32 cellular contexts compared by ENCODE assay signal in genomic region chr3:55592572-55592971, GRCh38.
A peak's percentile ranks its signal among the peaks of the same experiment; 100 is the strongest.
DNase-seq lines count a peak whose midpoint lies in the region; ATAC-seq, FAIRE-seq and TF ChIP-seq lines count a peak whose summit lies in the region.
"Had no signal": no experiment of that assay in that cellular context is flagged by ENCODE, and none has a peak within 500 bp of the region (broad histone marks: within the 10 kb centered on the region; RNA-seq: fewer than 3 reads in every experiment).

No MANE protein-coding gene starts in this region.

- H4K20me1 ChIP-seq in GM23338 (replicated peaks; ENCODE audit: insufficient read depth) (no peaks in the 10 kb centered on the region), H1 (replicated peaks in 1 of 2; ENCODE audit: control insufficient read depth in 1 of 2, insufficient read depth in 2 of 2, low read length in 2 of 2) (no peaks in the 10 kb centered on the region)
- H4K20me1 ChIP-seq: BLaER1 treated with 17β-estradiol and CSF1 and Interleukin-3, amounts not matched to agents 10 nM and 100 nM had no signal

- 28% methylated on average over 5 of the region's 5 CpGs; no CpG with 5 or more reads in 1 of the 2 experiments for WGBS in H1 (ENCODE audit: extremely low coverage in 1 of 2, insufficient coverage in 1 of 2, insufficient read length in 1 of 2, insufficient replicate concordance in 2 of 2, low coverage in 1 of 2, low lambda C conversion rate in 2 of 2, missing lambda C conversion rate in 1 of 2), 2 experiments

- peak overlapping the region; percentile 62; the same call in 1 of the 2 replicates for H2BK20ac ChIP-seq in H1 (ENCODE audit: low read length)

- no peak overlapping the region; the same call in 1 of the 2 replicates for H2AK5ac ChIP-seq in H1 (ENCODE audit: low read depth, low read length)

- H3K9me2 ChIP-seq in GM23338 (ENCODE audit: insufficient read depth), result peaks cover 12% of the 10 kb centered on the region

- ATAC-seq in GM23338, result peak; percentile 49
- ATAC-seq: mucosa of descending colon, Right ventricle myocardium inferior had no signal

- H3K4me3 Mint-ChIP-seq in GM23338, result no peak overlapping the region
- no peak overlapping the region for H3K4me3 Mint-ChIP-seq in mesothelial cell of epicardium
- H3K4me3 Mint-ChIP-seq: activated CD4-positive, alpha-beta memory T cell treated with anti-CD3 and anti-CD28 coated beads for 36 hours; activated naive CD8-positive, alpha-beta T cell had no signal

- H3K36me3 ChIP-seq in GM23338 (ENCODE audit: insufficient read depth) (no peaks in the 10 kb centered on the region), H1 (ENCODE audit: control insufficient read depth in 2 of 4, insufficient read depth in 4 of 4, low read length in 3 of 4) (no peaks in the 10 kb centered on the region)
- H3K36me3 ChIP-seq: ascending aorta; BLaER1 treated with 17β-estradiol and CSF1 and Interleukin-3, amounts not matched to agents 10 nM and 100 nM; pancreas; right atrium auricular region had no signal

- no peak overlapping the region for H3K4ac ChIP-seq in H1 (replicated peaks; ENCODE audit: insufficient read length, low read depth, low read length)

- POLR2A ChIA-PET in H1 (lab: Charles Lee; ENCODE audit: partially characterized antibody), result interaction anchor here (1.0 to 2.0 kb wide), 3 partner anchors 16 to 21 kb away, joined by 3 to 5 read pairs (median 4); no protein-coding TSS in a partner anchor

- H3F3A ChIP-seq in GM23338 (replicated peaks; ENCODE audit: low read depth), result no peaks in the 10 kb centered on the region; the same call in 1 of the 2 replicates

- H2BK12ac ChIP-seq in H1 (ENCODE audit: low read depth, low read length), result 0 out of 2 replicates have a peak overlapping the region, but pooled peaks have one; percentile 62

- H2BK120ac ChIP-seq in H1 (replicated peaks; ENCODE audit: low read depth, low read length), result no peak overlapping the region

- H3K9ac ChIP-seq in H1 (replicated peaks in 1 of 4; ENCODE audit: extremely low read depth in 1 of 4, low read depth in 3 of 4, low read length in 3 of 4), result no peak overlapping the region
- H3K9ac ChIP-seq: BLaER1 treated with 17β-estradiol and CSF1 and Interleukin-3, amounts not matched to agents 10 nM and 100 nM had no signal

- H2AFZ ChIP-seq in GM23338 (no peak overlapping the region), H1 (ENCODE audit: low read length) (no peak overlapping the region)

- H3K4me2 ChIP-seq in GM23338 (peak overlapping the region; percentile 41), H1 (ENCODE audit: insufficient read depth in 1 of 2, low read depth in 2 of 2, low read length in 2 of 2) (peak overlapping the region; percentile 33 to 61)

- H3K23me2 ChIP-seq in H1 (ENCODE audit: low read depth, low read length), result no peaks in the 10 kb centered on the region

- H3K79me1 ChIP-seq in H1 (ENCODE audit: low read depth, low read length), result no peaks in the 10 kb centered on the region

- H3K27me3 Mint-ChIP-seq in GM23338 (ENCODE audit: insufficient read depth, low read depth, poor library complexity) (peaks cover 4% of the 10 kb centered on the region), mesothelial cell of epicardium (ENCODE audit: low read depth) (peaks cover 18% of the 10 kb centered on the region)
- H3K27me3 Mint-ChIP-seq: activated CD4-positive, alpha-beta memory T cell treated with anti-CD3 and anti-CD28 coated beads for 36 hours; activated naive CD8-positive, alpha-beta T cell had no signal

- peak overlapping the region; percentile 21; the same call in 1 of the 2 replicates for H3K4me3 ChIP-seq in GM23338
- H3K4me3 ChIP-seq in H1 (ENCODE audit: extremely low read depth in 1 of 4, insufficient read depth in 2 of 4, low read depth in 3 of 4, low read length in 4 of 4), result no peak overlapping the region; a peak in 1 of 8 replicates
- H3K4me3 ChIP-seq: ascending aorta; BLaER1 treated with 17β-estradiol and CSF1 and Interleukin-3, amounts not matched to agents 10 nM and 100 nM; mucosa of descending colon; pancreas; right atrium auricular region had no signal

- H3K14ac ChIP-seq in H1 (ENCODE audit: insufficient read length), result no peak overlapping the region

- H4K5ac ChIP-seq in H1 (ENCODE audit: insufficient read length, low read depth, low read length), result no peak overlapping the region

- TF ChIP-seq CTCF in GM23338 (conservative IDR thresholded peaks at IDR 0.05; ENCODE audit: low read depth in 2 of 2) (no peak), H1 (IDR thresholded peaks at IDR 0.05; ENCODE audit: control extremely low read depth in 1 of 3, insufficient read depth in 1 of 3, low read depth in 1 of 3, low read length in 3 of 3) (no peak), mesothelial cell of epicardium (IDR thresholded peaks at IDR 0.05; ENCODE audit: unreplicated experiment) (no peak)

- H4K91ac ChIP-seq in H1 (replicated peaks; ENCODE audit: insufficient read length, low read length), result no peak overlapping the region

- DNase-seq in GM23338 (ENCODE audit: low spot score), result no peak
- DNase-seq in NCI-H526 (lab: John Stamatoyannopoulos, UW), result peak; percentile 38 to 63
- DNase-seq in H1 (ENCODE audit: low read depth in 1 of 2, low spot score in 2 of 2), result no peak
- no peak for DNase-seq in mesothelial cell of epicardium (ENCODE audit: low spot score in 2 of 2, unreplicated experiment in 2 of 2)
- DNase-seq in NCI-H1694 (lab: John Stamatoyannopoulos, UW), result no peak
- no peak for DNase-seq in NCI-H2227 treated with DMSO at 0.1 percent for 48 hours (lab: John Stamatoyannopoulos, UW)
- DNase-seq in OCI-M2 (lab: John Stamatoyannopoulos, UW; ENCODE audit: unreplicated experiment), result no peak
- no peak for DNase-seq in AG20443 (ENCODE audit: low spot score)
- DNase-seq: activated CD4-positive, alpha-beta memory T cell treated with anti-CD3 and anti-CD28 coated beads for 36 hours; activated CD4-positive, CD25-positive, alpha-beta regulatory T cell; activated CD8-positive, alpha-beta memory T cell treated with anti-CD3 and anti-CD28 coated beads, Interleukin-2, amount 50 U/mL, for 48 hours; cerebellar nuclear complex; COR-L47; DMS79 treated with DMSO at 0.1 percent for 48 hours; effector CD4-positive, alpha-beta T cell; erythroblast; foreskin fibroblast; HCEC 1CT; KBM-7; mucosa of descending colon; NCI-H1436 treated with DMSO at 0.1 percent for 48 hours; pancreas; stimulated activated CD4-positive, alpha-beta T cell treated with anti-CD3 and anti-CD28 coated beads, Interleukin-12 subunit alpha, Interleukin-12 subunit beta, amount 100 ng/mL, for 4 hours; stimulated activated CD4-positive, alpha-beta T cell treated with anti-CD3 and anti-CD28 coated beads, Interleukin-4, amount 100 ng/mL, for 4 hours; stimulated activated naive CD4-positive, alpha-beta T cell had no signal

- TF ChIP-seq RAD21 in H1 (IDR thresholded peaks at IDR 0.05 in 1 of 2, conservative IDR thresholded peaks at IDR 0.05 in 1 of 2; ENCODE audit: low read depth in 2 of 2, low read length in 2 of 2), result no peak

- no peak overlapping the region for H4K8ac ChIP-seq in H1 (ENCODE audit: extremely low read depth, insufficient read depth, low read length)

- TF ChIP-seq EP300 in H1 (IDR thresholded peaks at IDR 0.05; ENCODE audit: borderline replicate concordance in 1 of 2, low read depth in 2 of 2, low read length in 2 of 2), result no peak

- H3K27ac Mint-ChIP-seq in GM23338 (peak overlapping the region; percentile 30; the same call in 1 of the 2 replicates), mesothelial cell of epicardium (peak overlapping the region; percentile 40)
- H3K27ac Mint-ChIP-seq: activated CD4-positive, alpha-beta memory T cell treated with anti-CD3 and anti-CD28 coated beads for 36 hours; activated naive CD8-positive, alpha-beta T cell; activated T-helper 2 cell treated with anti-CD3 and anti-CD28 coated beads, Interferon-gamma antibody, Interleukin-2, Interleukin-4, amounts not matched to agents 10 μg/mL and 5 μg/mL and 100 μg/mL, durations not matched to agents 14 hours and 24 hours and 36 hours had no signal

- H3K27ac ChIP-seq in GM23338 (ENCODE audit: low read depth) (peak overlapping the region; percentile 63), H1 (ENCODE audit: low read depth, low read length) (no peak overlapping the region)
- H3K27ac ChIP-seq: ascending aorta, pancreas, right atrium auricular region had no signal

- FAIRE-seq in H1 (lab: Jason Lieb, UNC), result peak; percentile 13
- FAIRE-seq: islet of Langerhans, pancreas had no signal

- H2BK15ac ChIP-seq in H1 (ENCODE audit: low read length), result no peak overlapping the region

- H3K4me1 ChIP-seq in GM23338 (ENCODE audit: insufficient read depth), result peaks cover 43% of the 10 kb centered on the region
- peaks cover 9 to 25% (median 16%) of the 10 kb centered on the region in 4 experiments for H3K4me1 ChIP-seq in H1 (replicated peaks in 1 of 4; ENCODE audit: control insufficient read depth in 3 of 4, insufficient read depth in 4 of 4, low read length in 3 of 4)
- H3K4me1 ChIP-seq: ascending aorta, pancreas, right atrium auricular region had no signal

- H3K79me2 ChIP-seq in GM23338 (replicated peaks; ENCODE audit: insufficient read depth) (no peaks in the 10 kb centered on the region), H1 (ENCODE audit: control insufficient read depth in 1 of 2, insufficient read depth in 2 of 2, low read length in 2 of 2) (no peaks in the 10 kb centered on the region)

- H3K27me3 ChIP-seq in GM23338 (ENCODE audit: insufficient read depth), result no peaks in the 10 kb centered on the region
- no peaks in the 10 kb centered on the region for H3K27me3 ChIP-seq in H1 (replicated peaks in 1 of 4; ENCODE audit: control insufficient read depth in 3 of 4, extremely low read depth in 1 of 4, insufficient read depth in 3 of 4, low read length in 3 of 4)
- H3K27me3 ChIP-seq: ascending aorta; BLaER1 treated with 17β-estradiol and CSF1 and Interleukin-3, amounts not matched to agents 10 nM and 100 nM; pancreas; right atrium auricular region had no signal

- H3K56ac ChIP-seq in H1 (replicated peaks; ENCODE audit: insufficient read length, low read depth, low read length), result no peak overlapping the region

- H3K9me3 ChIP-seq in H1 (ENCODE audit: insufficient read depth in 2 of 2, low read depth in 1 of 2, low read length in 1 of 2), result no peaks in the 10 kb centered on the region
- H3K9me3 ChIP-seq: ascending aorta, mucosa of descending colon, pancreas, right atrium auricular region had no signal

- peaks cover 3% of the 10 kb centered on the region; the same call in 1 of the 3 replicates for H3K9me3 Mint-ChIP-seq in GM23338
- peaks cover 4% of the 10 kb centered on the region for H3K9me3 Mint-ChIP-seq in mesothelial cell of epicardium
- H3K9me3 Mint-ChIP-seq: activated CD4-positive, alpha-beta memory T cell treated with anti-CD3 and anti-CD28 coated beads for 36 hours; activated T-helper 2 cell treated with anti-CD3 and anti-CD28 coated beads, Interferon-gamma antibody, Interleukin-2, Interleukin-4, amounts not matched to agents 10 μg/mL and 5 μg/mL and 100 μg/mL, durations not matched to agents 14 hours and 24 hours and 36 hours had no signal

- peaks cover 56% of the 10 kb centered on the region for H3K4me1 Mint-ChIP-seq in GM23338
- peaks cover 31% of the 10 kb centered on the region for H3K4me1 Mint-ChIP-seq in mesothelial cell of epicardium

- 0 out of 2 replicates have a peak overlapping the region, but pooled peaks have one; percentile 41 for H2BK5ac ChIP-seq in H1 (ENCODE audit: low read depth, low read length)

- H3K18ac ChIP-seq in H1 (ENCODE audit: extremely low read depth, low read length), result peak overlapping the region; percentile 67

- H3K36me3 Mint-ChIP-seq in GM23338 (ENCODE audit: low read depth) (peaks cover 3% of the 10 kb centered on the region; the same call in 1 of the 3 replicates), mesothelial cell of epicardium (peaks cover 2% of the 10 kb centered on the region)
- H3K36me3 Mint-ChIP-seq: activated CD4-positive, alpha-beta memory T cell treated with anti-CD3 and anti-CD28 coated beads for 36 hours; activated naive CD8-positive, alpha-beta T cell had no signal

- CTCF ChIA-PET in H1 (lab: Charles Lee; ENCODE audit: partially characterized antibody), result interaction anchor here (0.9 to 2.1 kb wide), 9 partner anchors 8 to 130 kb away, joined by 3 to 8 read pairs (median 3); no protein-coding TSS in a partner anchor

- no peak for TF ChIP-seq POLR2A in H1 (IDR thresholded peaks at IDR 0.05; ENCODE audit: control extremely low read depth in 1 of 2, low read depth in 2 of 2, low read length in 2 of 2)

- no peak overlapping the region for H3K23ac ChIP-seq in H1 (ENCODE audit: insufficient read length)

Comparison
In these comparisons a context has a peak if more than half of its experiments do, and no peak if none do; other contexts are left out.
1. DNase-seq: peak in NCI-H526 (2 of 2); none in GM23338 (single experiment), H1 (0 of 2), mesothelial cell of epicardium (0 of 2), NCI-H1694 (single experiment), NCI-H2227 treated with DMSO at 0.1 percent for 48 hours (single experiment), OCI-M2 (single experiment) and AG20443 (single experiment).